ENCODE assay signal across 1 cellular context in genomic region chr1:21955474-21956281, GRCh38.
TF ChIP-seq lines count a peak whose summit lies in the region.

No MANE protein-coding gene starts in this region.

TF ChIP-seq in HepG2, 621 proteins besides CTCF, POLR2A, EP300 and RAD21 (continued from another document):
- TF ChIP-seq ZBTB33 (CRISPR knock-in tag; IDR thresholded peaks at IDR 0.05), result no peak
